In genomic region chr10:87677595-87677994, GRCh38 we compare ENCODE assay signal across 24 cellular contexts. TPM values are rescaled to one million over a fixed set of nuclear protein-coding genes. Genes with fewer than 3 reads are reported as not detected.
DNase-seq lines count a peak whose midpoint lies in the region; ATAC-seq, FAIRE-seq and TF ChIP-seq lines count a peak whose summit lies in the region.
"Had no signal": no experiment of that assay in that cellular context is flagged by ENCODE, and none has a peak within 500 bp of the region (broad histone marks: within the 10 kb centered on the region; RNA-seq: fewer than 3 reads in every experiment).

No MANE protein-coding gene starts in this region.

- TF ChIP-seq POLR2A in right lobe of liver (IDR thresholded peaks at IDR 0.05) (no peak), GM18505 (IDR thresholded peaks at IDR 0.05; ENCODE audit: borderline replicate concordance, extremely low read depth, insufficient read depth, insufficient read length) (no peak)

- intact Hi-C loops in right lobe of liver (cut with DNase I): no loop called here

- ATAC-seq in right lobe of liver (peak; percentile 37 to 69 (median 54)), GM18505 (IDR thresholded peaks at IDR 0.05; ENCODE audit: unreplicated experiment) (no peak), HG03039 (IDR thresholded peaks at IDR 0.05; ENCODE audit: unreplicated experiment) (no peak)
- ATAC-seq: GM12878, GM23338 had no signal

- H3K36me3 ChIP-seq in right lobe of liver: no peaks in the 10 kb centered on the region
- H3K36me3 ChIP-seq: BE2C had no signal

- H3K27ac ChIP-seq in right lobe of liver: no peak overlapping the region

- H3K4me1 ChIP-seq in right lobe of liver: peaks cover 0 to 6% (median 2%) of the 10 kb centered on the region in 4 donors
- H3K4me1 ChIP-seq: BE2C had no signal

- FAIRE-seq in colon (lab: Jason Lieb, UNC): peak; percentile 28
- FAIRE-seq: GM12878, GM19239, H54, HTR-8/SVneo had no signal

- H3K27me3 ChIP-seq in right lobe of liver: no peaks in the 10 kb centered on the region
- H3K27me3 ChIP-seq: BE2C had no signal

- peak; percentile 37 for DNase-seq in NCI-H226
- no peak for DNase-seq in right lobe of liver
- DNase-seq in ecto neural progenitor cell (ENCODE audit: low spot score): no peak
- DNase-seq in nucleus accumbens (lab: John Stamatoyannopoulos, UW): no peak
- DNase-seq: ACHN; BE2C; C1 segment of cervical spinal cord; CD4-positive, CD25-positive, alpha-beta regulatory T cell; CD8-positive, alpha-beta memory T cell; COR-L47; DMS 273 treated with DMSO at 0.1 percent for 48 hours; DMS53; DND-41; EL; HCEC 1CT had no signal

- no peaks in the 10 kb centered on the region for H3K9me3 ChIP-seq in right lobe of liver
- H3K9me3 ChIP-seq: BE2C had no signal

- no peak overlapping the region for H3K4me3 ChIP-seq in right lobe of liver
- H3K4me3 ChIP-seq: GM12878, GM23338 had no signal

- no peak for TF ChIP-seq CTCF in right lobe of liver (IDR thresholded peaks at IDR 0.05)

- 24% methylated on average over 1 of the region's 1 CpG for WGBS in right lobe of liver (ENCODE audit: insufficient coverage, low coverage, low lambda C conversion rate, missing lambda C conversion rate)

RNA-seq across cellular contexts. Expression of gene PAPSS2, which starts 17.9 kb away (rescaled TPM):
- total RNA-seq in right lobe of liver: 100 to 1,000 TPM in 4 of 6 experiments, 10 to 100 TPM in 2; 65.3 to 158 (median 105) TPM
- total RNA-seq: CD4-positive, CD25-positive, alpha-beta regulatory T cell; G401 had no signal

Comparison
In these comparisons a context has a peak if more than half of its experiments do, and no peak if none do; other contexts are left out.
1. ATAC-seq: peak in right lobe of liver (4 of 4); none in GM18505 (single experiment) and HG03039 (single experiment).